8 cellular contexts compared by ENCODE assay signal in genomic region chr5:159106569-159107282, GRCh38. TPM values are rescaled to one million over a fixed set of nuclear protein-coding genes. Genes with fewer than 3 reads are reported as not detected.
A peak's percentile ranks its signal among the peaks of the same experiment; 100 is the strongest.
DNase-seq lines count a peak whose midpoint lies in the region; ATAC-seq, FAIRE-seq and TF ChIP-seq lines count a peak whose summit lies in the region.

No MANE protein-coding gene starts in this region.

- no peaks in the 10 kb centered on the region for H3K36me3 ChIP-seq in SJCRH30
- no peaks in the 10 kb centered on the region for H3K36me3 ChIP-seq in cardiac muscle cell
- no peaks in the 10 kb centered on the region for H3K36me3 ChIP-seq in vagina

- FAIRE-seq in HTR-8/SVneo (lab: Jason Lieb, UNC) = no peak

- TF ChIP-seq POLR2A in vagina (IDR thresholded peaks at IDR 0.05) = no peak

- H3K36me3 Mint-ChIP-seq in activated naive CD4-positive, alpha-beta T cell treated with anti-CD3 and anti-CD28 coated beads, Interleukin-2, amount 50 U/mL, for 24 hours = no peaks in the 10 kb centered on the region
- H3K36me3 Mint-ChIP-seq in progenitor cell of endocrine pancreas (ENCODE audit: insufficient read depth) = no peaks in the 10 kb centered on the region

- H3K27me3 ChIP-seq in SJCRH30 = no peaks in the 10 kb centered on the region
- peaks cover 88% of the 10 kb centered on the region for H3K27me3 ChIP-seq in cardiac muscle cell
- H3K27me3 ChIP-seq in vagina = no peaks in the 10 kb centered on the region

- peaks cover 20% of the 10 kb centered on the region for H3K4me1 Mint-ChIP-seq in activated naive CD4-positive, alpha-beta T cell treated with anti-CD3 and anti-CD28 coated beads, Interleukin-2, amount 50 U/mL, for 24 hours
- peaks cover 18% of the 10 kb centered on the region for H3K4me1 Mint-ChIP-seq in progenitor cell of endocrine pancreas (ENCODE audit: low read depth)

- peak overlapping the region; percentile 91 for H3K4me3 Mint-ChIP-seq in activated naive CD4-positive, alpha-beta T cell treated with anti-CD3 and anti-CD28 coated beads, Interleukin-2, amount 50 U/mL, for 24 hours
- peak overlapping the region; percentile 52 for H3K4me3 Mint-ChIP-seq in progenitor cell of endocrine pancreas (ENCODE audit: low read depth)

- H3K4me1 ChIP-seq in SJCRH30 = no peaks in the 10 kb centered on the region
- H3K4me1 ChIP-seq in cardiac muscle cell (ENCODE audit: low read depth) = no peaks in the 10 kb centered on the region
- H3K4me1 ChIP-seq in vagina = peaks cover 10% of the 10 kb centered on the region

- intact Hi-C loops in vagina (cut with DNase I) = loop anchor here (2.0 to 10.0 kb wide), 3 partner anchors 934 to 1082 kb away; no protein-coding TSS in a partner anchor

- H3K9me3 ChIP-seq in SJCRH30 (replicated peaks) (no peaks in the 10 kb centered on the region), cardiac muscle cell (ENCODE audit: low read depth) (no peaks in the 10 kb centered on the region), vagina (no peaks in the 10 kb centered on the region)

- peaks cover 51% of the 10 kb centered on the region for H3K27me3 Mint-ChIP-seq in activated naive CD4-positive, alpha-beta T cell treated with anti-CD3 and anti-CD28 coated beads, Interleukin-2, amount 50 U/mL, for 24 hours
- peaks cover 76% of the 10 kb centered on the region for H3K27me3 Mint-ChIP-seq in progenitor cell of endocrine pancreas

- H3K27ac ChIP-seq in SJCRH30 (no peak overlapping the region), cardiac muscle cell (no peak overlapping the region), vagina (no peak overlapping the region)

- TF ChIP-seq CTCF in cardiac muscle cell (IDR thresholded peaks at IDR 0.05; ENCODE audit: low read depth, low read length) = peak; percentile 92
- TF ChIP-seq CTCF in progenitor cell of endocrine pancreas (IDR thresholded peaks at IDR 0.05; ENCODE audit: unreplicated experiment) = peak; percentile 97
- TF ChIP-seq CTCF in vagina (IDR thresholded peaks at IDR 0.05) = peak; percentile 51 to 92 (median 92)

- H3K4me3 ChIP-seq in SJCRH30 = peak overlapping the region; percentile 29
- H3K4me3 ChIP-seq in cardiac muscle cell = peak overlapping the region; percentile 19
- H3K4me3 ChIP-seq in vagina = peak overlapping the region; percentile 20 to 29

- DNase-seq in D341Med (ENCODE audit: low spot score) = peak; percentile 87
- peak; percentile 81 for DNase-seq in HTR-8/SVneo (ENCODE audit: insufficient read length, low spot score)
- peak; percentile 71 to 83 for DNase-seq in SJCRH30
- DNase-seq in cardiac muscle cell (ENCODE audit: low read depth in 1 of 2, low spot score in 1 of 2) = peak; percentile 81 to 82
- peak; percentile 75 for DNase-seq in progenitor cell of endocrine pancreas (ENCODE audit: low spot score, unreplicated experiment)
- no peak for DNase-seq in vagina (ENCODE audit: extremely low spot score in 2 of 2)

- H3K9me3 Mint-ChIP-seq in activated naive CD4-positive, alpha-beta T cell treated with anti-CD3 and anti-CD28 coated beads, Interleukin-2, amount 50 U/mL, for 24 hours = no peaks in the 10 kb centered on the region
- H3K9me3 Mint-ChIP-seq in progenitor cell of endocrine pancreas (ENCODE audit: low read depth) = no peaks in the 10 kb centered on the region

- ATAC-seq in GM19468 (IDR thresholded peaks at IDR 0.05; ENCODE audit: extremely low read depth, unreplicated experiment) = peak; percentile 35

- no peak overlapping the region for H3K27ac Mint-ChIP-seq in activated naive CD4-positive, alpha-beta T cell treated with anti-CD3 and anti-CD28 coated beads, Interleukin-2, amount 50 U/mL, for 24 hours
- no peak overlapping the region for H3K27ac Mint-ChIP-seq in progenitor cell of endocrine pancreas

RNA-seq across cellular contexts. Expression of gene EBF1, which starts 7.0 kb away (rescaled TPM):
- total RNA-seq in SJCRH30 (2014; rRNA removed; shearing (Covaris generic)) = 11.9 and 12.5 TPM in 2 replicates
- total RNA-seq in cardiac muscle cell (0.06 and 0.46 TPM in 2 replicates), progenitor cell of endocrine pancreas (0.38 and 0.67 TPM in 2 replicates), vagina (36.6 TPM)
- polyA plus RNA-seq in cardiac muscle cell = 0.46 TPM in 1 of 2 replicates, not detected in the other

Comparison
In these comparisons a context has a peak if more than half of its experiments do, and no peak if none do; other contexts are left out.
1. DNase-seq: peak in D341Med (single experiment), HTR-8/SVneo (single experiment), SJCRH30 (2 of 2), cardiac muscle cell (2 of 2) and progenitor cell of endocrine pancreas (single experiment); none in vagina (0 of 2).
2. Peak in every context shown above with its lines, with median percentiles within 50 percentile points of each other: H3K4me3 ChIP-seq and CTCF ChIP-seq.